ENCODE assay signal across 8 cellular contexts in genomic region chr17:48241131-48241591, GRCh38.
DNase-seq lines count a peak whose midpoint lies in the region; ATAC-seq and TF ChIP-seq lines count a peak whose summit lies in the region.

No MANE protein-coding gene starts in this region.

- TF ChIP-seq CTCF in GM23338 (conservative IDR thresholded peaks at IDR 0.05; ENCODE audit: low read depth in 2 of 2) (no peak), left lung (IDR thresholded peaks at IDR 0.05) (no peak), prostate gland (IDR thresholded peaks at IDR 0.05) (no peak)

- no peak overlapping the region for H3K27ac ChIP-seq in GM23338 (ENCODE audit: low read depth)
- no peak overlapping the region for H3K27ac ChIP-seq in left lung
- H3K27ac ChIP-seq in prostate gland: no peak overlapping the region

- H3K4me3 ChIP-seq in GM23338: no peak overlapping the region
- no peak overlapping the region for H3K4me3 ChIP-seq in left lung
- no peak overlapping the region for H3K4me3 ChIP-seq in prostate gland

- H3K9me2 ChIP-seq in GM23338 (ENCODE audit: insufficient read depth): no peaks in the 10 kb centered on the region

- H3K36me3 Mint-ChIP-seq in GM23338 (ENCODE audit: low read depth): no peaks in the 10 kb centered on the region
- H3K36me3 Mint-ChIP-seq in activated naive CD8-positive, alpha-beta T cell treated with anti-CD3 and anti-CD28 coated beads, Interleukin-2, amount 10 ng/mL, durations not matched to agents 7 days and 5 days: peaks cover 11% of the 10 kb centered on the region

- peaks cover 25% of the 10 kb centered on the region for H3K4me1 Mint-ChIP-seq in GM23338
- peaks cover 50% of the 10 kb centered on the region for H3K4me1 Mint-ChIP-seq in activated naive CD8-positive, alpha-beta T cell treated with anti-CD3 and anti-CD28 coated beads, Interleukin-2, amount 10 ng/mL, durations not matched to agents 7 days and 5 days

- H3K36me3 ChIP-seq in GM23338 (ENCODE audit: insufficient read depth) (no peaks in the 10 kb centered on the region), left lung (no peaks in the 10 kb centered on the region), prostate gland (no peaks in the 10 kb centered on the region)

- ATAC-seq in GM23338 (peak; percentile 22; the same call in 1 of the 3 replicates), left lung (peak; percentile 81), HG02884 (IDR thresholded peaks at IDR 0.05; ENCODE audit: unreplicated experiment) (no peak)
- peak; percentile 88 for ATAC-seq in activated naive CD8-positive, alpha-beta T cell treated with anti-CD3 and anti-CD28 coated beads, Interleukin-2, amount 10 ng/mL, durations not matched to agents 7 days and 5 days (ENCODE audit: low read depth)

- no peaks in the 10 kb centered on the region for H3K9me3 Mint-ChIP-seq in GM23338
- H3K9me3 Mint-ChIP-seq in activated naive CD8-positive, alpha-beta T cell treated with anti-CD3 and anti-CD28 coated beads, Interleukin-2, amount 10 ng/mL, durations not matched to agents 7 days and 5 days: no peaks in the 10 kb centered on the region

- POLR2A ChIA-PET in activated naive CD8-positive, alpha-beta T cell treated with anti-CD3 and anti-CD28 coated beads, Interleukin-2, amount 10 ng/mL, durations not matched to agents 7 days and 5 days (lab: Charles Lee): interaction anchor here (0.8 kb wide), 1 partner anchor 8 kb away, joined by 3 read pairs; no protein-coding TSS in a partner anchor

- H3K4me1 ChIP-seq in GM23338 (ENCODE audit: insufficient read depth) (peaks cover 4% of the 10 kb centered on the region; the same call in 1 of the 2 replicates), left lung (peaks cover 12 to 22% of the 10 kb centered on the region in 2 donors), prostate gland (replicated peaks) (no peaks in the 10 kb centered on the region)

- H3K27me3 Mint-ChIP-seq in GM23338 (ENCODE audit: insufficient read depth, low read depth, poor library complexity): no peaks in the 10 kb centered on the region
- H3K27me3 Mint-ChIP-seq in activated naive CD8-positive, alpha-beta T cell treated with anti-CD3 and anti-CD28 coated beads, Interleukin-2, amount 10 ng/mL, durations not matched to agents 7 days and 5 days: no peaks in the 10 kb centered on the region

- no peak overlapping the region for H3K4me3 Mint-ChIP-seq in GM23338
- peak overlapping the region; percentile 21 for H3K4me3 Mint-ChIP-seq in activated naive CD8-positive, alpha-beta T cell treated with anti-CD3 and anti-CD28 coated beads, Interleukin-2, amount 10 ng/mL, durations not matched to agents 7 days and 5 days

- H3F3A ChIP-seq in GM23338 (replicated peaks; ENCODE audit: low read depth): no peaks in the 10 kb centered on the region

- intact Hi-C loops in left lung (cut with DNase I): no loop called here
- intact Hi-C loops in prostate gland (cut with DNase I): no loop called here

- H3K27me3 ChIP-seq in GM23338 (ENCODE audit: insufficient read depth): no peaks in the 10 kb centered on the region
- H3K27me3 ChIP-seq in left lung: peaks cover 0 to 6% of the 10 kb centered on the region in 2 donors
- no peaks in the 10 kb centered on the region for H3K27me3 ChIP-seq in prostate gland (replicated peaks; ENCODE audit: insufficient read depth)

- no peaks in the 10 kb centered on the region for H3K79me2 ChIP-seq in GM23338 (replicated peaks; ENCODE audit: insufficient read depth)

- 13% methylated on average over 1 of the region's 1 CpG for WGBS in prostate gland

- H2AFZ ChIP-seq in GM23338: no peak overlapping the region; the same call in 1 of the 2 replicates

- H3K9me3 ChIP-seq in left lung (no peaks in the 10 kb centered on the region), prostate gland (no peaks in the 10 kb centered on the region)

- no peak overlapping the region for H3K27ac Mint-ChIP-seq in GM23338
- peak overlapping the region; percentile 12 for H3K27ac Mint-ChIP-seq in activated naive CD8-positive, alpha-beta T cell treated with anti-CD3 and anti-CD28 coated beads, Interleukin-2, amount 10 ng/mL, durations not matched to agents 7 days and 5 days

- peak; percentile 31 for DNase-seq in activated CD4-positive, alpha-beta T cell treated with anti-CD3 and anti-CD28 coated beads for 48 hours
- no peak for DNase-seq in activated CD4-positive, alpha-beta T cell treated with anti-CD3 and anti-CD28 coated beads, Interleukin-2, amount 50 U/mL, for 1 hour
- DNase-seq in GM23338 (ENCODE audit: low spot score): no peak
- peak; percentile 91 for DNase-seq in M059J (ENCODE audit: low read depth)
- peak; percentile 31 for DNase-seq in activated naive CD8-positive, alpha-beta T cell treated with anti-CD3 and anti-CD28 coated beads, Interleukin-2, amount 10 ng/mL, durations not matched to agents 7 days and 5 days
- DNase-seq in left lung: peak in 1 of 2 donors; percentile 34
- no peak for DNase-seq in prostate gland (ENCODE audit: low spot score)

- H3K4me2 ChIP-seq in GM23338: no peak overlapping the region

- H4K20me1 ChIP-seq in GM23338 (replicated peaks; ENCODE audit: insufficient read depth): no peaks in the 10 kb centered on the region

- no peak for TF ChIP-seq POLR2A in prostate gland (IDR thresholded peaks at IDR 0.05)

TF ChIP-seq in GM23338, 12 proteins besides CTCF, POLR2A, EP300 and RAD21:
- TF ChIP-seq POLR2AphosphoS5 (IDR thresholded peaks at IDR 0.05; ENCODE audit: low read depth): no peak
- no peak for TF ChIP-seq ZNF331 (CRISPR knock-in tag; IDR thresholded peaks at IDR 0.05; ENCODE audit: low read depth)
- no peak for TF ChIP-seq ETS1 (IDR thresholded peaks at IDR 0.05)
- no peak for TF ChIP-seq ZNF462 (CRISPR knock-in tag; IDR thresholded peaks at IDR 0.05)
- no peak for TF ChIP-seq JUNB (IDR thresholded peaks at IDR 0.05; ENCODE audit: unreplicated experiment)
- TF ChIP-seq STAT1 (IDR thresholded peaks at IDR 0.05; ENCODE audit: unreplicated experiment): no peak

Comparison
In these comparisons a context has a peak if more than half of its experiments do, and no peak if none do; other contexts are left out.
1. DNase-seq: peak in activated CD4-positive, alpha-beta T cell treated with anti-CD3 and anti-CD28 coated beads for 48 hours (single experiment), M059J (single experiment) and activated naive CD8-positive, alpha-beta T cell treated with anti-CD3 and anti-CD28 coated beads, Interleukin-2, amount 10 ng/mL, durations not matched to agents 7 days and 5 days (single experiment); none in activated CD4-positive, alpha-beta T cell treated with anti-CD3 and anti-CD28 coated beads, Interleukin-2, amount 50 U/mL, for 1 hour (single experiment), GM23338 (single experiment) and prostate gland (single experiment).